10 cellular contexts compared by ENCODE assay signal in the genomic region with DNA sequence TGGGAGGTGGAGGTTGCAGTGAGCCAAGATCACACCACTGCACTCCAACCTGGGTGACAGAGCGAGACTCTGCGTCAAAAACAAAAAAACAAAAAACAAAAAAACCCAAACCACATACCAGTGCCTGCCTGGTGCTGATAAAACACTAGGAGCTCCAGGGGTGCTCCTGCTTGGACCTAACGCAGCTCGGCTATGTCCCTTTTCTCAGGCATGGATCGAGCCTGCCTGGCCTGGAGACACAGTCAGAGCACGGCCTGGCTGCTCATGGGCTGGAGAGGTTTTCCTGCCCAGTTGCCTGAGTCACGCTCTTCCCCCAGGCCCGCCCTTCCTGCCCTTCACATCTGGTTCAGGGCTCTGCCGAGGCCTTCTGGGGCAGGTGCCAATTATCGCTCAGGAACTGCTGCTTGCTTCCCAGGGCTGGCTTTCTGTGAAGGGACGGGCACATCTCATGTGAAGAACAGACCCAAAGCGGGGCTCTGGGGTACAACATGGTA. TPM values are rescaled to one million over a fixed set of nuclear protein-coding genes. Genes with fewer than 3 reads are reported as not detected.
DNase-seq lines count a peak whose midpoint lies in the region; ATAC-seq, FAIRE-seq and TF ChIP-seq lines count a peak whose summit lies in the region.
"Had no signal": no experiment of that assay in that cellular context is flagged by ENCODE, and none has a peak within 500 bp of the region (broad histone marks: within the 10 kb centered on the region; RNA-seq: fewer than 3 reads in every experiment).

No MANE protein-coding gene starts in this region.

- TF ChIP-seq RAD21 in Ishikawa (IDR thresholded peaks at IDR 0.05; ENCODE audit: low read depth), result no peak

- H3K4me1 Mint-ChIP-seq in activated T-cell treated with anti-CD3 and anti-CD28 coated beads, Interleukin-2, amount 50 U/mL, for 4 hours (ENCODE audit: low read depth), result no peaks in the 10 kb centered on the region

- no peaks in the 10 kb centered on the region for H3K27me3 ChIP-seq in ascending aorta

- no peak for TF ChIP-seq EP300 in Ishikawa (IDR thresholded peaks at IDR 0.05; ENCODE audit: borderline replicate concordance)

- H3K27me3 Mint-ChIP-seq in activated T-cell treated with anti-CD3 and anti-CD28 coated beads, Interleukin-2, amount 50 U/mL, for 4 hours (ENCODE audit: low read depth), result no peaks in the 10 kb centered on the region

- DNase-seq in ascending aorta (ENCODE audit: low spot score in 2 of 2), result peak; percentile 55 to 93
- peak; percentile 88 for DNase-seq in kidney
- DNase-seq in ureter (ENCODE audit: low spot score), result peak; percentile 81
- no peak for DNase-seq in activated CD4-positive, alpha-beta T cell treated with anti-CD3 and anti-CD28 coated beads for 4 hours
- DNase-seq in cortex of kidney (lab: John Stamatoyannopoulos, UW), result no peak
- DNase-seq in activated T-cell treated with anti-CD3 and anti-CD28 coated beads, Interleukin-2, amount 50 U/mL, for 4 hours, result no peak

- intact Hi-C loops in ascending aorta (cut with DNase I), result loop anchor here (1.0 kb wide), 2 partner anchors 63 to 68 kb away; a partner anchor contains a TSS
- intact Hi-C loops in kidney (cut with DNase I), result no loop called here

- H3K9me3 ChIP-seq in ascending aorta, result no peaks in the 10 kb centered on the region
- no peaks in the 10 kb centered on the region for H3K9me3 ChIP-seq in kidney (ENCODE audit: control insufficient read depth in 1 of 2, low read length in 2 of 2)

- peaks cover 4 to 9% of the 10 kb centered on the region in 2 donors for H3K4me1 ChIP-seq in ascending aorta
- H3K4me1 ChIP-seq in kidney (ENCODE audit: control insufficient read depth in 1 of 2, insufficient read depth in 1 of 2, low read depth in 1 of 2, low read length in 2 of 2), result no peaks in the 10 kb centered on the region

- no peak for FAIRE-seq in kidney (lab: Jason Lieb, UNC)

- H3K4me3 ChIP-seq in ascending aorta (no peak overlapping the region), kidney (ENCODE audit: low read length in 2 of 2) (no peak overlapping the region)

- no peaks in the 10 kb centered on the region for H3K9me3 Mint-ChIP-seq in activated T-cell treated with anti-CD3 and anti-CD28 coated beads, Interleukin-2, amount 50 U/mL, for 4 hours

- H3K36me3 ChIP-seq in ascending aorta, result peaks cover 0 to 3% of the 10 kb centered on the region in 2 donors
- no peaks in the 10 kb centered on the region for H3K36me3 ChIP-seq in kidney (ENCODE audit: control insufficient read depth in 1 of 2, insufficient read depth in 2 of 2, low read length in 2 of 2)

- no peak for TF ChIP-seq CTCF in ascending aorta (IDR thresholded peaks at IDR 0.05)
- no peak for TF ChIP-seq CTCF in kidney (IDR thresholded peaks at IDR 0.05; ENCODE audit: borderline replicate concordance, extremely low read depth, insufficient read depth)

- H3K27ac ChIP-seq in ascending aorta, result peak overlapping the region; percentile 76 to 77
- H3K27ac ChIP-seq in kidney (ENCODE audit: low read depth in 2 of 2, low read length in 2 of 2), result no peak overlapping the region
- H3K27ac ChIP-seq: KMS-11 had no signal

- no peak for ATAC-seq in GM21381 (IDR thresholded peaks at IDR 0.05; ENCODE audit: unreplicated experiment)
- no peak for ATAC-seq in activated T-cell treated with anti-CD3 and anti-CD28 coated beads, Interleukin-2, amount 50 U/mL, for 4 hours

- no peaks in the 10 kb centered on the region for H3K36me3 Mint-ChIP-seq in activated T-cell treated with anti-CD3 and anti-CD28 coated beads, Interleukin-2, amount 50 U/mL, for 4 hours (ENCODE audit: insufficient read depth)

- H3K9ac ChIP-seq in kidney (ENCODE audit: low read length in 2 of 2), result no peak overlapping the region
- H3K9ac ChIP-seq: KMS-11 had no signal

- H3K4me3 Mint-ChIP-seq in activated T-cell treated with anti-CD3 and anti-CD28 coated beads, Interleukin-2, amount 50 U/mL, for 4 hours, result no peak overlapping the region

TF ChIP-seq in Ishikawa, 13 proteins besides CTCF, POLR2A, EP300 and RAD21:
- TF ChIP-seq, protein P1, sequence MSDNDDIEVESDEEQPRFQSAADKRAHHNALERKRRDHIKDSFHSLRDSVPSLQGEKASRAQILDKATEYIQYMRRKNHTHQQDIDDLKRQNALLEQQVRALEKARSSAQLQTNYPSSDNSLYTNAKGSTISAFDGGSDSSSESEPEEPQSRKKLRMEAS (IDR thresholded peaks at IDR 0.05), result peak; percentile 34; the same call in 1 of the 2 replicates
- TF ChIP-seq TCF12 (IDR thresholded peaks at IDR 0.05; ENCODE audit: low read depth), result no peak

RNA-seq across cellular contexts. Expression of a gene that starts 12.6 kb away (rescaled TPM):
- total RNA-seq in ascending aorta (not detected), kidney (0.09 TPM), ureter (0.05 TPM)
- not detected for polyA plus RNA-seq in kidney (ENCODE audit: insufficient read depth, low read depth, low replicate concordance)
- not detected for total RNA-seq in activated T-cell treated with anti-CD3 and anti-CD28 coated beads, Interleukin-2, amount 50 U/mL, for 4 hours
- total RNA-seq: subcutaneous adipose tissue had no signal

Comparison
In these comparisons a context has a peak if more than half of its experiments do, and no peak if none do; other contexts are left out.
1. DNase-seq: peak in ascending aorta (2 of 2), kidney (single experiment) and ureter (single experiment); none in activated CD4-positive, alpha-beta T cell treated with anti-CD3 and anti-CD28 coated beads for 4 hours (0 of 2), cortex of kidney (single experiment) and activated T-cell treated with anti-CD3 and anti-CD28 coated beads, Interleukin-2, amount 50 U/mL, for 4 hours (single experiment).
2. H3K27ac ChIP-seq: peak in ascending aorta (2 of 2); none in kidney (0 of 2).